In genomic region chr1:147086129-147086528, GRCh38 we compare ENCODE assay signal across 23 cellular contexts.
"Had no signal": no experiment of that assay in that cellular context is flagged by ENCODE, and none has a peak within 500 bp of the region (broad histone marks: within the 10 kb centered on the region; RNA-seq: fewer than 3 reads in every experiment).

No MANE protein-coding gene starts in this region.

- H3K36me3 ChIP-seq: esophagus squamous epithelium, gastroesophageal sphincter, neutrophil, right lobe of liver, spleen, thoracic aorta, transverse colon had no signal

- H3K4me1 ChIP-seq: right lobe of liver had no signal

- DNase-seq: cortex of kidney; effector memory CD8-positive, alpha-beta T cell; esophagus squamous epithelium; foreskin fibroblast; left colon; mesendoderm; naive thymus-derived CD8-positive, alpha-beta T cell; psoas muscle; retina; right lobe of liver; spleen; stimulated activated CD4-positive, alpha-beta T cell treated with anti-CD3 and anti-CD28 coated beads, Interleukin-15, amount 100 ng/mL, for 24 hours; stimulated activated CD4-positive, alpha-beta T cell treated with anti-CD3 and anti-CD28 coated beads, Interleukin-1b, Interleukin-23, amount 100 ng/mL, for 48 hours; stimulated activated CD4-positive, alpha-beta T cell treated with anti-CD3 and anti-CD28 coated beads, Interleukin-4, amount 100 ng/mL, for 24 hours; stimulated activated naive B cell treated with anti-CD40 and anti-IgM and Interleukin-4, amounts not matched to agents 10 μg/mL and 1 μg/mL and 100 μg/mL, for 72 hours; stimulated activated naive CD8-positive, alpha-beta T cell treated with anti-CD3 and anti-CD28 coated beads, Interleukin-15, amount 100 ng/mL, for 72 hours; substantia nigra; transverse colon had no signal

- H3K4me3 ChIP-seq: right lobe of liver, thoracic aorta had no signal

- H3K27me3 ChIP-seq: right lobe of liver had no signal

- H3K9me3 Mint-ChIP-seq: central memory CD8-positive, alpha-beta T cell; effector memory CD8-positive, alpha-beta T cell; stimulated activated naive B cell treated with anti-CD40 and anti-IgM and Interleukin-4, amounts not matched to agents 10 μg/mL and 1 μg/mL and 100 μg/mL, for 72 hours; stimulated activated naive CD8-positive, alpha-beta T cell treated with anti-CD3 and anti-CD28 coated beads, Interleukin-15, amount 100 ng/mL, for 72 hours had no signal

- H3K9me3 ChIP-seq: neutrophil, right lobe of liver, thoracic aorta, transverse colon had no signal

- H3K27ac ChIP-seq: epithelial cell of prostate, esophagus squamous epithelium, gastroesophageal sphincter, neutrophil, psoas muscle, spleen, thoracic aorta, transverse colon had no signal

- ATAC-seq: effector memory CD8-positive, alpha-beta T cell; gastroesophageal sphincter; left colon; naive thymus-derived CD8-positive, alpha-beta T cell; psoas muscle; right lobe of liver; stimulated activated naive B cell treated with anti-CD40 and anti-IgM and Interleukin-4, amounts not matched to agents 10 μg/mL and 1 μg/mL and 100 μg/mL, for 72 hours; stimulated activated naive CD8-positive, alpha-beta T cell treated with anti-CD3 and anti-CD28 coated beads, Interleukin-15, amount 100 ng/mL, for 72 hours had no signal
